14 cellular contexts compared by ENCODE assay signal in the genomic region with DNA sequence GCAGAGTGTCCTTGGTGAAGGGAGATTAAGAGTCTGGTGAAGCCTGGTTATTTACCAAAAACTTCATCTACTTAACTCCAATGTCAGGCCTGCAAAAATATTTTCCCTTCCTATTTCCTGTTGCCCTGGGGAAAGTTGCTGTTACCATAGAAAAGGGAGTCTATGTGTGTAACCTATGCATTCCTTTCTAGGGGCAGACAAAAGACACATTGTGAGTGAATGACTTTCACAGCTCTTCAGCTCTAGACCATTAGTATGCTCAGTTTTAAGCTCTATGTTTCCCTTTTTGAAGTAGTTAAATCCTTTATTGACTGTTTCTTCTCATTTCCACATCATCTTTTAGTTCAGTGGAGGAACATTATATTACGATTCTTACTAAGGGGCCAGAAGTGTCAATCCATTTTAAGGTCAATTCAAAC. TPM values are rescaled to one million over a fixed set of nuclear protein-coding genes. Genes with fewer than 3 reads are reported as not detected.
DNase-seq lines count a peak whose midpoint lies in the region; ATAC-seq and TF ChIP-seq lines count a peak whose summit lies in the region.
"Had no signal": no experiment of that assay in that cellular context is flagged by ENCODE, and none has a peak within 500 bp of the region (broad histone marks: within the 10 kb centered on the region; RNA-seq: fewer than 3 reads in every experiment).

No MANE protein-coding gene starts in this region.

- peaks cover 24% of the 10 kb centered on the region for H3K4me1 Mint-ChIP-seq in neural progenitor cell
- H3K4me1 Mint-ChIP-seq in natural killer cell treated with Interleukin-12 subunit alpha and Interleukin-12 subunit beta and Interleukin-15 and Interleukin-18, amount 100 ng/mL, for 72 hours (ENCODE audit: low read depth in 2 of 2): no peaks in the 10 kb centered on the region
- H3K4me1 Mint-ChIP-seq: central memory CD8-positive, alpha-beta T cell had no signal

- H2AFZ ChIP-seq in GM23248 (peak overlapping the region; percentile 32), neural progenitor cell (replicated peaks) (no peak overlapping the region)

- peak overlapping the region; percentile 34 for H3K27ac ChIP-seq in GM23248
- H3K27ac ChIP-seq in neural progenitor cell: no peak overlapping the region
- H3K27ac ChIP-seq in psoas muscle: no peak overlapping the region

- peak; percentile 48 for DNase-seq in GM23248
- DNase-seq in RPMI7951 (ENCODE audit: low read depth): peak; percentile 86
- DNase-seq in fibroblast of gingiva (ENCODE audit: low read depth): peak; percentile 18
- DNase-seq in neural progenitor cell (ENCODE audit: low spot score): peak; percentile 56
- no peak for DNase-seq in psoas muscle
- no peak for DNase-seq in natural killer cell treated with Interleukin-12 subunit alpha and Interleukin-12 subunit beta and Interleukin-15 and Interleukin-18, amount 100 ng/mL, for 72 hours (ENCODE audit: low spot score)
- DNase-seq in NCI-H2029 treated with DMSO at 0.1 percent for 48 hours (lab: John Stamatoyannopoulos, UW): no peak
- DNase-seq: DMS 273 treated with DMSO at 0.1 percent for 48 hours; kidney; NCI-H2081 treated with DMSO at 0.1 percent for 48 hours; stimulated activated naive CD8-positive, alpha-beta T cell treated with anti-CD3 and anti-CD28 coated beads, Interleukin-15, Interleukin-2, amounts not matched to agents 100 U/mL and 50 U/mL, for 24 hours; T-helper 2 cell had no signal

- in situ Hi-C loops in GM23248 (cut with MboI): no loop called here

- peak overlapping the region; percentile 99 for H3K27ac Mint-ChIP-seq in neural progenitor cell
- no peak overlapping the region for H3K27ac Mint-ChIP-seq in natural killer cell treated with Interleukin-12 subunit alpha and Interleukin-12 subunit beta and Interleukin-15 and Interleukin-18, amount 100 ng/mL, for 72 hours

- ATAC-seq in psoas muscle (no peak), GM18868 (IDR thresholded peaks at IDR 0.05; ENCODE audit: unreplicated experiment) (no peak)
- no peak for ATAC-seq in natural killer cell treated with Interleukin-12 subunit alpha and Interleukin-12 subunit beta and Interleukin-15 and Interleukin-18, amount 100 ng/mL, for 72 hours
- ATAC-seq: stimulated activated naive CD8-positive, alpha-beta T cell treated with anti-CD3 and anti-CD28 coated beads, Interleukin-15, Interleukin-2, amounts not matched to agents 100 U/mL and 50 U/mL, for 24 hours had no signal

- peaks cover 12% of the 10 kb centered on the region for H3K36me3 Mint-ChIP-seq in neural progenitor cell
- no peaks in the 10 kb centered on the region for H3K36me3 Mint-ChIP-seq in natural killer cell treated with Interleukin-12 subunit alpha and Interleukin-12 subunit beta and Interleukin-15 and Interleukin-18, amount 100 ng/mL, for 72 hours

- H3K4me1 ChIP-seq in GM23248 (ENCODE audit: insufficient read depth): peaks cover 34% of the 10 kb centered on the region
- H3K4me1 ChIP-seq in neural progenitor cell: peaks cover 12% of the 10 kb centered on the region
- no peaks in the 10 kb centered on the region for H3K4me1 ChIP-seq in psoas muscle

- peaks cover 19% of the 10 kb centered on the region for H3K9me3 Mint-ChIP-seq in neural progenitor cell
- no peaks in the 10 kb centered on the region for H3K9me3 Mint-ChIP-seq in natural killer cell treated with Interleukin-12 subunit alpha and Interleukin-12 subunit beta and Interleukin-15 and Interleukin-18, amount 100 ng/mL, for 72 hours
- H3K9me3 Mint-ChIP-seq: central memory CD8-positive, alpha-beta T cell had no signal

- H3K27me3 ChIP-seq in GM23248 (replicated peaks; ENCODE audit: insufficient read depth) (no peaks in the 10 kb centered on the region), neural progenitor cell (no peaks in the 10 kb centered on the region), psoas muscle (ENCODE audit: insufficient read depth in 3 of 3, low read length in 2 of 3) (peaks cover 0 to 1% (median 0%) of the 10 kb centered on the region in 3 donors)

- H3K9me2 ChIP-seq in GM23248 (ENCODE audit: insufficient read depth): no peaks in the 10 kb centered on the region

- no peak overlapping the region for H3K9ac ChIP-seq in GM23248
- H3K9ac ChIP-seq in neural progenitor cell: no peak overlapping the region

- H3F3A ChIP-seq in GM23248 (ENCODE audit: insufficient read depth) (peaks cover 17% of the 10 kb centered on the region; the same call in 1 of the 2 replicates), neural progenitor cell (ENCODE audit: low read depth) (peaks cover 3% of the 10 kb centered on the region)

- no peak overlapping the region for H3K4me3 ChIP-seq in GM23248
- no peak overlapping the region for H3K4me3 ChIP-seq in neural progenitor cell
- H3K4me3 ChIP-seq in psoas muscle: no peak overlapping the region

- TF ChIP-seq CTCF in neural progenitor cell (IDR thresholded peaks at IDR 0.05) (no peak), psoas muscle (IDR thresholded peaks at IDR 0.05) (no peak)

- peak overlapping the region; percentile 56 for H3K4me3 Mint-ChIP-seq in neural progenitor cell
- H3K4me3 Mint-ChIP-seq in natural killer cell treated with Interleukin-12 subunit alpha and Interleukin-12 subunit beta and Interleukin-15 and Interleukin-18, amount 100 ng/mL, for 72 hours: no peak overlapping the region
- H3K4me3 Mint-ChIP-seq: central memory CD8-positive, alpha-beta T cell had no signal

- H4K20me1 ChIP-seq in GM23248 (ENCODE audit: insufficient read depth): no peaks in the 10 kb centered on the region
- no peaks in the 10 kb centered on the region for H4K20me1 ChIP-seq in neural progenitor cell (ENCODE audit: low read depth)

- WGBS in GM23248 (ENCODE audit: low coverage in 1 of 2, low lambda C conversion rate in 2 of 2, missing lambda C conversion rate in 2 of 2), 2 experiments: 96 to 100% methylated on average over 1 of the region's 1 CpG
- WGBS in psoas muscle, 3 donors: 46 to 71% (median 58%) methylated on average over 1 of the region's 1 CpG

- H3K36me3 ChIP-seq in GM23248 (ENCODE audit: low read depth) (no peaks in the 10 kb centered on the region), neural progenitor cell (peaks cover 9% of the 10 kb centered on the region), psoas muscle (ENCODE audit: insufficient read depth in 1 of 2, low read depth in 1 of 2) (no peaks in the 10 kb centered on the region)

- H3K4me2 ChIP-seq in GM23248 (ENCODE audit: unreplicated experiment) (peak overlapping the region; percentile 3), neural progenitor cell (peak overlapping the region; percentile 6)

- H3K9me3 ChIP-seq in GM23248 (ENCODE audit: low read depth) (no peaks in the 10 kb centered on the region), neural progenitor cell (ENCODE audit: low read depth) (no peaks in the 10 kb centered on the region), psoas muscle (no peaks in the 10 kb centered on the region)

- no peaks in the 10 kb centered on the region for H3K79me2 ChIP-seq in GM23248 (ENCODE audit: insufficient read depth)
- no peaks in the 10 kb centered on the region for H3K79me2 ChIP-seq in neural progenitor cell (ENCODE audit: low read depth)

- peaks cover 5% of the 10 kb centered on the region for H3K27me3 Mint-ChIP-seq in neural progenitor cell (ENCODE audit: insufficient read depth, low read depth)
- no peaks in the 10 kb centered on the region for H3K27me3 Mint-ChIP-seq in natural killer cell treated with Interleukin-12 subunit alpha and Interleukin-12 subunit beta and Interleukin-15 and Interleukin-18, amount 100 ng/mL, for 72 hours

- intact Hi-C loops in psoas muscle (cut with DNase I): no loop called here

RNA-seq across cellular contexts. Expression of a gene that starts 45.6 kb away (rescaled TPM):
- total RNA-seq in GM23248 (2014; rRNA removed; shearing (Covaris generic)): 70.4 and 71.4 TPM in 2 replicates
- 120 and 130 TPM in 2 replicates for polyA plus RNA-seq in GM23248 (2016; fragmentation: Nextera tagmentation; extraction: Ambion mirVana)
- total RNA-seq in RPMI7951 (2014; rRNA removed; shearing (Covaris generic)): 164 and 170 TPM in 2 replicates
- 74.1 and 169 TPM in 2 replicates for total RNA-seq in neural progenitor cell (ENCODE audit: low replicate concordance)
- total RNA-seq in psoas muscle: 10 to 100 TPM in 1 of 4 donors, 1 to 10 TPM in 3; 3.9 to 13.0 (median 7.5) TPM
- polyA plus RNA-seq in psoas muscle: 1 to 10 TPM; 5.5 to 7.0 (median 6.1) TPM
- 1 to 10 TPM; 1.0 to 2.2 TPM for total RNA-seq in natural killer cell treated with Interleukin-12 subunit alpha and Interleukin-12 subunit beta and Interleukin-15 and Interleukin-18, amount 100 ng/mL, for 72 hours

Comparison
In these comparisons a context has a peak if more than half of its experiments do, and no peak if none do; other contexts are left out.
1. DNase-seq: peak in GM23248 (single experiment), RPMI7951 (single experiment), fibroblast of gingiva (single experiment) and neural progenitor cell (single experiment); none in psoas muscle (0 of 2), natural killer cell treated with Interleukin-12 subunit alpha and Interleukin-12 subunit beta and Interleukin-15 and Interleukin-18, amount 100 ng/mL, for 72 hours (single experiment) and NCI-H2029 treated with DMSO at 0.1 percent for 48 hours (single experiment).